In the genomic region with DNA sequence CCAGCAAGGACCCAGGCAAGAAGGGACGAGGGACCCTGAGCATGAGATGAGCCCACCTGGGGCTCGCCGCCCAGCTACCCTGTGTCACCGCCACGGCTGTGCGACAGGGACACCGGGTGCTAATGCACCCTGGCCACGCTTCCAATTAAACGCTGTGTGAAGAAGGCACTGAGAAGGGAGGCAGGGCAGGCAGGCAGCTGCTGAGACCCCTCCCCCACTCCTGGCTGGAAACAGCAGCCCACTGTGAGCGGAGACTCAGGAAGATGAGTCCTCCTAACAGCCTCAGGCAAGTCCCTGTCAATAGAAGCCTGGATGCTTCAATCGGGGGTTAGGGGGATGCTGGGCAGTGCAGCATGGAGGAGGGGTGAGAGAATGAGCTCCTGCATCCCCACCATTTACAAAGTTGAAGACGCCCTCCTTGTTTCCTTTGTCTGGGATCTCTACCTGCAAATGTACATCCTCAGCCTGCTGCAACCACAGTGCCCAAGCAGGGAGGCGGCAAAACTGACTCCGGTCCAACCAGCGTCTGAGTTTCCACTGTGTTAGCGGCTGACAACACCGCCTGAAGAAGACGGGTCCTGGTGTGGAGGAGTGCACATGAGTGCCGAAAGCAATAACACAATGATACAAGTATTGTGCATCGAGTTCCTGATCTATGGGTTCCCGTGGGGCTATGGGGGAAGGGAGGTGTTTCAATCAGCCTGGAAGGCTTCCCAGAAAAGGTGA, we compare ENCODE assay signal across 13 cellular contexts. TPM values are rescaled to one million over a fixed set of nuclear protein-coding genes. Genes with fewer than 3 reads are reported as not detected.
A peak's percentile ranks its signal among the peaks of the same experiment; 100 is the strongest.
DNase-seq lines count a peak whose midpoint lies in the region; ATAC-seq and TF ChIP-seq lines count a peak whose summit lies in the region.
"Had no signal": no experiment of that assay in that cellular context is flagged by ENCODE, and none has a peak within 500 bp of the region (broad histone marks: within the 10 kb centered on the region; RNA-seq: fewer than 3 reads in every experiment).

No MANE protein-coding gene starts in this region.

- H3K23ac ChIP-seq in trophoblast cell (ENCODE audit: low read length) = no peak overlapping the region

- no peak overlapping the region for H3K27ac Mint-ChIP-seq in activated B cell treated with CpG ODN at 0.5 μM for 24 hours
- H3K27ac Mint-ChIP-seq: activated T-helper 1 cell treated with anti-CD3 and anti-CD28 coated beads, Interleukin-12 subunit alpha, Interleukin-12 subunit beta, Interleukin-2, Interleukin-4 antibody, amounts not matched to agents 30 ng/mL and 10 ng/mL and 1 ng/mL, durations not matched to agents 14 hours and 24 hours and 36 hours had no signal

- H3K4me3 Mint-ChIP-seq in activated B cell treated with CpG ODN at 0.5 μM for 24 hours = peak overlapping the region; percentile 52
- H3K4me3 Mint-ChIP-seq: activated T-helper 1 cell treated with anti-CD3 and anti-CD28 coated beads, Interleukin-12 subunit alpha, Interleukin-12 subunit beta, Interleukin-2, Interleukin-4 antibody, amounts not matched to agents 30 ng/mL and 10 ng/mL and 1 ng/mL, durations not matched to agents 14 hours and 24 hours and 36 hours had no signal

- H3K79me1 ChIP-seq in trophoblast cell (ENCODE audit: low read length) = peaks cover 2% of the 10 kb centered on the region

- no peak overlapping the region for H4K91ac ChIP-seq in trophoblast cell (ENCODE audit: low read depth, low read length)

- H4K8ac ChIP-seq in trophoblast cell (ENCODE audit: low read depth, low read length) = no peak overlapping the region

- no peak overlapping the region for H3K4ac ChIP-seq in trophoblast cell (ENCODE audit: low read depth, low read length)

- CTCF ChIA-PET in activated B cell treated with CpG ODN at 0.5 μM for 24 hours (lab: Charles Lee) = no interaction called here

- H3K27ac ChIP-seq in mesodermal cell (ENCODE audit: low read depth, low read length, severe bottlenecking) (peak overlapping the region; percentile 41), trophoblast cell (ENCODE audit: low read depth, low read length) (no peak overlapping the region)
- H3K27ac ChIP-seq: 22Rv1, sigmoid colon, WERI-Rb-1 had no signal

- peak in 2 of 3 experiments; percentile 14 to 60 for DNase-seq in NCI-H1417 (lab: John Stamatoyannopoulos, UW)
- no peak for DNase-seq in NCI-H1417 treated with DMSO at 0.1 percent for 48 hours (lab: John Stamatoyannopoulos, UW)
- peak; percentile 10 for DNase-seq in ELR (ENCODE audit: low read depth)
- no peak for DNase-seq in activated B cell treated with CpG ODN at 0.5 μM for 24 hours
- no peak for DNase-seq in RKO (ENCODE audit: low spot score)
- no peak for DNase-seq in trophoblast cell
- no peak for DNase-seq in NCI-H1694 treated with DMSO at 0.1 percent for 48 hours (lab: John Stamatoyannopoulos, UW)
- DNase-seq: NCI-H774, sigmoid colon, WERI-Rb-1 had no signal

- H2BK12ac ChIP-seq in trophoblast cell (ENCODE audit: low read length) = no peak overlapping the region

- no peak overlapping the region for H4K12ac ChIP-seq in trophoblast cell (ENCODE audit: low read depth, low read length)

- 68 to 72% methylated on average over 16 to 17 of the region's 21 CpGs for WGBS in mesodermal cell (ENCODE audit: insufficient coverage in 2 of 2), 2 experiments
- WGBS in trophoblast cell (ENCODE audit: extremely low coverage, insufficient coverage, insufficient read length) = no CpG with 5 or more reads among the region's 21 CpGs

- H3K79me2 ChIP-seq in trophoblast cell (ENCODE audit: control insufficient read depth, insufficient read depth, low read length, poor library complexity) = no peaks in the 10 kb centered on the region

- no peak overlapping the region for H2AFZ ChIP-seq in trophoblast cell (ENCODE audit: insufficient read depth, low read length, poor library complexity)

- H3K9me3 Mint-ChIP-seq in activated B cell treated with CpG ODN at 0.5 μM for 24 hours = no peaks in the 10 kb centered on the region
- H3K9me3 Mint-ChIP-seq: activated T-helper 1 cell treated with anti-CD3 and anti-CD28 coated beads, Interleukin-12 subunit alpha, Interleukin-12 subunit beta, Interleukin-2, Interleukin-4 antibody, amounts not matched to agents 30 ng/mL and 10 ng/mL and 1 ng/mL, durations not matched to agents 14 hours and 24 hours and 36 hours had no signal

- intact Hi-C loops in activated B cell treated with CpG ODN at 0.5 μM for 24 hours (cut with micrococcal nuclease) = no loop called here

- H3K4me1 ChIP-seq in mesodermal cell (ENCODE audit: control insufficient read depth, insufficient read depth, low read length, poor library complexity, severe bottlenecking) = peaks cover 16% of the 10 kb centered on the region
- peaks cover 3 to 9% of the 10 kb centered on the region in 2 experiments for H3K4me1 ChIP-seq in trophoblast cell (ENCODE audit: control insufficient read depth in 1 of 2, insufficient read depth in 2 of 2, low read length in 2 of 2)
- H3K4me1 ChIP-seq: sigmoid colon had no signal

- H3K27me3 Mint-ChIP-seq in activated B cell treated with CpG ODN at 0.5 μM for 24 hours = peaks cover 11% of the 10 kb centered on the region

- H3K36me3 ChIP-seq in mesodermal cell (ENCODE audit: control insufficient read depth, insufficient read depth, low read length) = no peaks in the 10 kb centered on the region
- no peaks in the 10 kb centered on the region for H3K36me3 ChIP-seq in trophoblast cell (ENCODE audit: control insufficient read depth in 1 of 2, insufficient read depth in 2 of 2, low read length in 2 of 2)
- H3K36me3 ChIP-seq: sigmoid colon, WERI-Rb-1 had no signal

- no peak for ATAC-seq in activated B cell treated with CpG ODN at 0.5 μM for 24 hours (ENCODE audit: low read depth)

- H3K4me1 Mint-ChIP-seq in activated B cell treated with CpG ODN at 0.5 μM for 24 hours = peaks cover 39% of the 10 kb centered on the region

- H2AK5ac ChIP-seq in trophoblast cell (ENCODE audit: low read length) = no peak overlapping the region

- H3K18ac ChIP-seq in trophoblast cell (ENCODE audit: low read length) = no peak overlapping the region

- H3K36me3 Mint-ChIP-seq in activated B cell treated with CpG ODN at 0.5 μM for 24 hours (ENCODE audit: low read depth) = no peaks in the 10 kb centered on the region

- H3K9me3 ChIP-seq in mesodermal cell (ENCODE audit: control insufficient read depth, low read length) (peaks cover 3% of the 10 kb centered on the region), trophoblast cell (ENCODE audit: insufficient read depth, low read depth, low read length) (peaks cover 2% of the 10 kb centered on the region)
- H3K9me3 ChIP-seq: sigmoid colon had no signal

- no peak overlapping the region for H3K4me2 ChIP-seq in trophoblast cell (ENCODE audit: low read length)

- POLR2A ChIA-PET in activated B cell treated with CpG ODN at 0.5 μM for 24 hours (lab: Charles Lee) = interaction anchor here (0.5 to 1.1 kb wide), 2 partner anchors 615 to 737 kb away, joined by 3 to 4 read pairs; no protein-coding TSS in a partner anchor

- no peak overlapping the region for H2BK5ac ChIP-seq in trophoblast cell (ENCODE audit: low read depth, low read length, poor library complexity)

- no peak for TF ChIP-seq CTCF in activated B cell treated with CpG ODN at 0.5 μM for 24 hours (IDR thresholded peaks at IDR 0.05)

- H3K27me3 ChIP-seq in trophoblast cell (ENCODE audit: insufficient read depth, low read length) = no peaks in the 10 kb centered on the region

- H3K4me3 ChIP-seq in mesodermal cell (ENCODE audit: extremely low read depth, insufficient read depth, low read length, poor library complexity, severe bottlenecking) = no peak overlapping the region
- no peak overlapping the region for H3K4me3 ChIP-seq in trophoblast cell (ENCODE audit: low read depth, low read length)
- H3K4me3 ChIP-seq: sigmoid colon had no signal

- H3K14ac ChIP-seq in trophoblast cell (ENCODE audit: low read length) = no peak overlapping the region

- H2BK120ac ChIP-seq in trophoblast cell (ENCODE audit: insufficient read depth, low read length, poor library complexity) = no peak overlapping the region

- no peak overlapping the region for H3K9ac ChIP-seq in trophoblast cell (ENCODE audit: low read length)

RNA-seq across cellular contexts. Expression of a gene that starts 12.8 kb away (rescaled TPM):
- total RNA-seq in activated B cell treated with CpG ODN at 0.5 μM for 24 hours = 4.4 and 6.0 TPM in 2 replicates
- polyA plus RNA-seq in mesodermal cell (2013, experiment 1 of 2) = 2.2 TPM
- 0.96 TPM for polyA plus RNA-seq in mesodermal cell (2013, experiment 2 of 2)
- polyA plus RNA-seq in trophoblast cell (2013) = 0.36 and 0.41 TPM in 2 replicates

Comparison
In these comparisons a context has a peak if more than half of its experiments do, and no peak if none do; other contexts are left out.
1. DNase-seq: peak in NCI-H1417 (2 of 3) and ELR (single experiment); none in NCI-H1417 treated with DMSO at 0.1 percent for 48 hours (single experiment), activated B cell treated with CpG ODN at 0.5 μM for 24 hours (single experiment), RKO (single experiment), trophoblast cell (0 of 2) and NCI-H1694 treated with DMSO at 0.1 percent for 48 hours (single experiment).